In genomic region chr7:135459951-135460567, GRCh38 we compare ENCODE assay signal across 15 cellular contexts. TPM values are rescaled to one million over a fixed set of nuclear protein-coding genes. Genes with fewer than 3 reads are reported as not detected.
DNase-seq lines count a peak whose midpoint lies in the region; ATAC-seq, FAIRE-seq and TF ChIP-seq lines count a peak whose summit lies in the region.
"Had no signal": no experiment of that assay in that cellular context is flagged by ENCODE, and none has a peak within 500 bp of the region (broad histone marks: within the 10 kb centered on the region; RNA-seq: fewer than 3 reads in every experiment).

No MANE protein-coding gene starts in this region.

- ATAC-seq in GM18511 (IDR thresholded peaks at IDR 0.05; ENCODE audit: unreplicated experiment) (peak; percentile 58), GM19438 (IDR thresholded peaks at IDR 0.05; ENCODE audit: low read depth, unreplicated experiment) (peak; percentile 73), HG03159 (IDR thresholded peaks at IDR 0.05; ENCODE audit: unreplicated experiment) (peak; percentile 66), GM21526 (IDR thresholded peaks at IDR 0.05; ENCODE audit: low FRiP score, unreplicated experiment) (no peak)

- peak; percentile 18 for FAIRE-seq in endothelial cell of umbilical vein (lab: Jason Lieb, UNC)
- FAIRE-seq: small intestine had no signal

- intact Hi-C loops in endothelial cell of umbilical vein (cut with micrococcal nuclease): no loop called here

- H3K4me2 ChIP-seq in endothelial cell of umbilical vein (ENCODE audit: insufficient read depth, low read length): no peak overlapping the region
- H3K4me2 ChIP-seq: SK-N-SH had no signal

- DNase-seq in endothelial cell of umbilical vein (ENCODE audit: low read depth, low spot score): peak; percentile 11
- no peak for DNase-seq in NCI-H1417 (lab: John Stamatoyannopoulos, UW)
- DNase-seq in G401 (ENCODE audit: low spot score): no peak
- no peak for DNase-seq in hypothalamus (lab: John Stamatoyannopoulos, UW)
- DNase-seq: activated naive CD8-positive, alpha-beta T cell treated with anti-CD3 and anti-CD28 coated beads, Interleukin-2, amount 10 ng/mL, durations not matched to agents 7 days and 5 days; NCI-H1436 treated with DMSO at 0.1 percent for 48 hours; NCI-H510A treated with DMSO at 0.1 percent for 48 hours; posterior cingulate gyrus; small intestine had no signal

- TF ChIP-seq POLR2A in endothelial cell of umbilical vein (IDR thresholded peaks at IDR 0.05; ENCODE audit: low read depth, low read length): no peak

- H3K9me3 ChIP-seq in endothelial cell of umbilical vein (replicated peaks; ENCODE audit: control insufficient read depth, insufficient read depth, low read length): no peaks in the 10 kb centered on the region
- H3K9me3 ChIP-seq: SK-N-SH had no signal

- H2AFZ ChIP-seq in endothelial cell of umbilical vein (ENCODE audit: low read depth, low read length): no peak overlapping the region

- dilution Hi-C loops in endothelial cell of umbilical vein (cut with MboI; ENCODE audit: extremely low pct_ligation_motif_present, low sequenced_read_pairs): no loop called here

- no peak overlapping the region for H3K9ac ChIP-seq in endothelial cell of umbilical vein (replicated peaks; ENCODE audit: extremely low read depth, insufficient read depth, low read length)
- H3K9ac ChIP-seq: SK-N-SH had no signal

- no TSS peak for BruUV-seq in endothelial cell of umbilical vein (replicated peaks; lab: Mats Ljungman, UMichigan)

- H3K27me3 ChIP-seq in endothelial cell of umbilical vein (ENCODE audit: control insufficient read depth in 2 of 2, insufficient read depth in 2 of 2, low read length in 2 of 2): no peaks in the 10 kb centered on the region
- H3K27me3 ChIP-seq: cardiac muscle cell had no signal

- no peaks in the 10 kb centered on the region for H3K4me1 ChIP-seq in endothelial cell of umbilical vein (ENCODE audit: control insufficient read depth, extremely low read depth, insufficient read depth, low read length)

- CTCF ChIA-PET in endothelial cell of umbilical vein (lab: Charles Lee): interaction anchor here (1.0 to 1.6 kb wide), 2 partner anchors 105 to 185 kb away, joined by 3 read pairs; no protein-coding TSS in a partner anchor

- H3K36me3 ChIP-seq in endothelial cell of umbilical vein (ENCODE audit: control insufficient read depth in 2 of 2, extremely low read depth in 1 of 2, insufficient read depth in 2 of 2, low read length in 2 of 2): no peaks in the 10 kb centered on the region
- H3K36me3 ChIP-seq: cardiac muscle cell had no signal

- H3K79me2 ChIP-seq in endothelial cell of umbilical vein (ENCODE audit: control insufficient read depth, insufficient read depth, low read length): peaks cover 67% of the 10 kb centered on the region

- no peak overlapping the region for H3K27ac ChIP-seq in endothelial cell of umbilical vein (ENCODE audit: insufficient read depth, low read depth, low read length)
- H3K27ac ChIP-seq: cardiac muscle cell had no signal

- no peak overlapping the region for H3K4me3 ChIP-seq in endothelial cell of umbilical vein (replicated peaks in 1 of 3; ENCODE audit: insufficient read depth in 1 of 3, low read depth in 1 of 3, low read length in 3 of 3)
- H3K4me3 ChIP-seq: cardiac muscle cell had no signal

- H3K9me1 ChIP-seq in endothelial cell of umbilical vein (replicated peaks; ENCODE audit: control insufficient read depth, extremely low read depth, insufficient read depth, low read length): no peaks in the 10 kb centered on the region

- no peak for TF ChIP-seq CTCF in endothelial cell of umbilical vein (IDR thresholded peaks at IDR 0.05; ENCODE audit: extremely low read depth in 1 of 2, insufficient read depth in 1 of 2, low read depth in 1 of 2, low read length in 2 of 2)

- in situ Hi-C loops in G401 (cut with HindIII; ENCODE audit: low sequenced_read_pairs): no loop called here

- H4K20me1 ChIP-seq in endothelial cell of umbilical vein (replicated peaks; ENCODE audit: control insufficient read depth, extremely low read depth, insufficient read depth, low read length): peaks cover 5% of the 10 kb centered on the region

- POLR2A ChIA-PET in endothelial cell of umbilical vein (lab: Charles Lee): no interaction called here

TF ChIP-seq in endothelial cell of umbilical vein, 7 proteins besides CTCF, POLR2A, EP300 and RAD21:
- TF ChIP-seq MYC (IDR thresholded peaks at IDR 0.05; ENCODE audit: low read depth, low read length) (no peak), GATA2 (IDR thresholded peaks at IDR 0.05; ENCODE audit: insufficient read depth, insufficient read length, low read depth, low read length) (no peak), MAX (IDR thresholded peaks at IDR 0.05; ENCODE audit: insufficient read depth, insufficient read length) (no peak), POLR2AphosphoS5 (IDR thresholded peaks at IDR 0.05; ENCODE audit: insufficient read depth, low read depth, low read length) (no peak), EZH2 (IDR thresholded peaks at IDR 0.05; ENCODE audit: borderline replicate concordance, low read depth, low read length, severe bottlenecking) (no peak), JUN (IDR thresholded peaks at IDR 0.05; ENCODE audit: borderline replicate concordance, insufficient read depth, insufficient read length, low read depth) (no peak), FOS (IDR thresholded peaks at IDR 0.05; ENCODE audit: borderline replicate concordance, insufficient read depth, low read length) (no peak)
TF ChIP-seq in endothelial cell of umbilical vein: peak in this region for 0.

RNA-seq across cellular contexts. Expression of gene CNOT4, which starts 49.8 kb away (rescaled TPM):
- total RNA-seq in endothelial cell of umbilical vein: 20.9 and 21.7 TPM in 2 replicates
- polyA plus RNA-seq in endothelial cell of umbilical vein: 10.3 and 11.8 TPM in 2 replicates
- 7.0 and 8.5 TPM in 2 replicates for polyA plus RNA-seq in endothelial cell of umbilical vein (2011; cell fraction: cytosol; rRNA removed)
- polyA plus RNA-seq in endothelial cell of umbilical vein (2011; cell fraction: nucleus; rRNA removed): 17.7 and 18.0 TPM in 2 replicates
- 12.2 and 13.1 TPM in 2 replicates for polyA plus RNA-seq in endothelial cell of umbilical vein (2012)
- polyA minus RNA-seq in endothelial cell of umbilical vein: 30.6 and 32.3 TPM in 2 replicates
- 9.8 TPM for polyA minus RNA-seq in endothelial cell of umbilical vein (2011; cell fraction: cytosol; rRNA and poly(A)+ RNA removed)
- polyA minus RNA-seq in endothelial cell of umbilical vein (2011; cell fraction: nucleus; rRNA and poly(A)+ RNA removed): 49.7 and 63.9 TPM in 2 replicates
- total RNA-seq in G401 (2014; rRNA removed; shearing (Covaris generic)): 5.8 and 9.5 TPM in 2 replicates
